In genomic region chr5:33148076-33148501, GRCh38 we compare ENCODE assay signal across 12 cellular contexts.
DNase-seq lines count a peak whose midpoint lies in the region; ATAC-seq, FAIRE-seq and TF ChIP-seq lines count a peak whose summit lies in the region.
"Had no signal": no experiment of that assay in that cellular context is flagged by ENCODE, and none has a peak within 500 bp of the region (broad histone marks: within the 10 kb centered on the region; RNA-seq: fewer than 3 reads in every experiment).

No MANE protein-coding gene starts in this region.

- H3K27me3 Mint-ChIP-seq in nephron (ENCODE audit: low read depth), result no peaks in the 10 kb centered on the region
- H3K27me3 Mint-ChIP-seq: activated CD4-positive, alpha-beta T cell treated with anti-CD3 and anti-CD28 coated beads for 36 hours; stimulated activated naive CD8-positive, alpha-beta T cell treated with anti-CD3 and anti-CD28 coated beads, Interleukin-15, Interleukin-2, amounts not matched to agents 100 ng/mL and 50 ng/mL, for 24 hours had no signal

- FAIRE-seq in RCC 7860 (lab: Jason Lieb, UNC), result peak; percentile 93
- FAIRE-seq: K562 had no signal

- H3K4me3 ChIP-seq in BJ (ENCODE audit: low read depth, low read length) (no peak overlapping the region), dorsolateral prefrontal cortex (no peak overlapping the region)
- H3K4me3 ChIP-seq: K562 had no signal

- TF ChIP-seq CTCF in BJ (IDR thresholded peaks at IDR 0.05; ENCODE audit: insufficient read depth, low read depth, low read length), result no peak
- no peak for TF ChIP-seq CTCF in nephron (IDR thresholded peaks at IDR 0.05; ENCODE audit: unreplicated experiment in 3 of 3)
- no peak for TF ChIP-seq CTCF in dorsolateral prefrontal cortex (IDR thresholded peaks at IDR 0.05 in 54 of 56, conservative IDR thresholded peaks at IDR 0.05 in 2 of 56; ENCODE audit: low read depth in 1 of 56, partially characterized antibody in 56 of 56)

- intact Hi-C loops in dorsolateral prefrontal cortex (cut with DNase I), result no loop called here

- H3K4me3 Mint-ChIP-seq in nephron, result no peak overlapping the region
- H3K4me3 Mint-ChIP-seq: activated CD4-positive, alpha-beta T cell treated with anti-CD3 and anti-CD28 coated beads for 36 hours; stimulated activated naive CD8-positive, alpha-beta T cell treated with anti-CD3 and anti-CD28 coated beads, Interleukin-15, Interleukin-2, amounts not matched to agents 100 ng/mL and 50 ng/mL, for 24 hours had no signal

- peaks cover 28% of the 10 kb centered on the region for H3K4me1 Mint-ChIP-seq in nephron
- H3K4me1 Mint-ChIP-seq: activated CD4-positive, alpha-beta T cell treated with anti-CD3 and anti-CD28 coated beads for 36 hours had no signal

- no peak for ATAC-seq in HG03521 (IDR thresholded peaks at IDR 0.05; ENCODE audit: unreplicated experiment)
- ATAC-seq: activated CD4-positive, alpha-beta T cell treated with anti-CD3 and anti-CD28 coated beads for 36 hours; K562 had no signal

- DNase-seq in BJ (ENCODE audit: low read depth) (peak; percentile 91), RCC 7860 (ENCODE audit: low spot score) (peak; percentile 82), fibroblast of gingiva (ENCODE audit: low read depth) (peak; percentile 94), dorsolateral prefrontal cortex (no peak), pons (ENCODE audit: low spot score) (no peak)
- no peak for DNase-seq in stimulated activated CD4-positive, alpha-beta T cell treated with anti-CD3 and anti-CD28 coated beads, Interleukin-15, amount 100 ng/mL, for 24 hours
- DNase-seq: activated CD4-positive, alpha-beta T cell treated with anti-CD3 and anti-CD28 coated beads for 36 hours; NCI-H82 had no signal

- H3K36me3 Mint-ChIP-seq in nephron (ENCODE audit: low read depth), result no peaks in the 10 kb centered on the region

- peaks cover 6% of the 10 kb centered on the region for H3K9me3 Mint-ChIP-seq in nephron

- no peaks in the 10 kb centered on the region for H3K36me3 ChIP-seq in BJ (ENCODE audit: control insufficient read depth, insufficient read depth, low read length)

- no peaks in the 10 kb centered on the region for H3K27me3 ChIP-seq in BJ (ENCODE audit: control insufficient read depth, insufficient read depth, low read length)
- H3K27me3 ChIP-seq in dorsolateral prefrontal cortex, result no peaks in the 10 kb centered on the region

- H3K27ac ChIP-seq in dorsolateral prefrontal cortex, result no peak overlapping the region

- CTCF ChIA-PET in BJ (lab: Yijun Ruan, JAX), result no interaction called here

- H3K27ac Mint-ChIP-seq in nephron, result peak overlapping the region; percentile 38 to 91 (median 47)
- H3K27ac Mint-ChIP-seq: activated CD4-positive, alpha-beta T cell treated with anti-CD3 and anti-CD28 coated beads for 36 hours; stimulated activated naive CD8-positive, alpha-beta T cell treated with anti-CD3 and anti-CD28 coated beads, Interleukin-15, Interleukin-2, amounts not matched to agents 100 ng/mL and 50 ng/mL, for 24 hours had no signal

- POLR2A ChIA-PET in BJ (lab: Charles Lee), result no interaction called here

Comparison
In these comparisons a context has a peak if more than half of its experiments do, and no peak if none do; other contexts are left out.
1. DNase-seq: peak in BJ (single experiment), RCC 7860 (single experiment) and fibroblast of gingiva (single experiment); none in stimulated activated CD4-positive, alpha-beta T cell treated with anti-CD3 and anti-CD28 coated beads, Interleukin-15, amount 100 ng/mL, for 24 hours (single experiment), dorsolateral prefrontal cortex (0 of 10) and pons (single experiment).